26 cellular contexts compared by ENCODE assay signal in genomic region chr10:99798920-99799319, GRCh38.
"Had no signal": no experiment of that assay in that cellular context is flagged by ENCODE, and none has a peak within 500 bp of the region (broad histone marks: within the 10 kb centered on the region; RNA-seq: fewer than 3 reads in every experiment).

No MANE protein-coding gene starts in this region.

- H3K4me3 ChIP-seq: stomach, suprapubic skin, testis, thoracic aorta, thyroid gland, tibial artery, tibial nerve, transverse colon, upper lobe of left lung, upper lobe of right lung, uterus, vagina had no signal

- H3K4me1 ChIP-seq: stomach, suprapubic skin, testis, thyroid gland, tibial artery, tibial nerve, transverse colon, upper lobe of left lung, upper lobe of right lung, uterus, vagina had no signal

- H3K27me3 ChIP-seq: stomach, suprapubic skin, testis, thyroid gland, tibial artery, tibial nerve, transverse colon, upper lobe of left lung, upper lobe of right lung, uterus, vagina had no signal

- FAIRE-seq: urothelium cell line had no signal

- H3K36me3 ChIP-seq: suprapubic skin, thoracic aorta, thyroid gland, transverse colon, upper lobe of left lung, upper lobe of right lung, uterus, vagina had no signal

- H3K27ac ChIP-seq: stomach, suprapubic skin, testis, thoracic aorta, thyroid gland, tibial artery, tibial nerve, transverse colon, upper lobe of left lung, upper lobe of right lung, uterus, vagina had no signal

- ATAC-seq: stimulated activated effector memory CD8-positive, alpha-beta T cell treated with anti-CD3 and anti-CD28 coated beads, Interleukin-12 subunit alpha, Interleukin-12 subunit beta, amount 100 ng/mL, for 72 hours; stimulated activated memory B cell treated with anti-CD40 and anti-IgM and Interleukin-4, amounts not matched to agents 10 μg/mL and 1 μg/mL and 100 μg/mL, for 72 hours; stimulated activated naive B cell treated with anti-CD40 and anti-IgM and Interleukin-4, amounts not matched to agents 10 μg/mL and 1 μg/mL and 100 μg/mL, for 72 hours; stimulated activated naive CD8-positive, alpha-beta T cell treated with anti-CD3 and anti-CD28 coated beads, Interleukin-15, amount 100 ng/mL, for 72 hours; stimulated activated naive CD8-positive, alpha-beta T cell treated with anti-CD3 and anti-CD28 coated beads, Interleukin-15, Interleukin-2, amounts not matched to agents 100 U/mL and 50 U/mL, for 24 hours; upper lobe of right lung had no signal

- H3K9me3 ChIP-seq: stomach, suprapubic skin, testis, thoracic aorta, thyroid gland, tibial artery, tibial nerve, transverse colon, upper lobe of left lung, upper lobe of right lung, uterus, vagina had no signal

- DNase-seq: stimulated activated CD4-positive, alpha-beta T cell treated with anti-CD3 and anti-CD28 coated beads, Interleukin-2, amount 100 ng/mL, for 48 hours; stimulated activated CD4-positive, alpha-beta T cell treated with anti-CD3 and anti-CD28 coated beads, Interleukin-4, amount 100 ng/mL, for 1 hour; stimulated activated CD4-positive, alpha-beta T cell treated with anti-CD3 and anti-CD28 coated beads, Interleukin-4, amount 100 ng/mL, for 24 hours; stimulated activated CD4-positive, alpha-beta T cell treated with anti-CD3 and anti-CD28 coated beads, Interleukin-4, amount 100 ng/mL, for 4 hours; stimulated activated CD8-positive, alpha-beta memory T cell treated with anti-CD3 and anti-CD28 coated beads, Interleukin-4, amount 100 ng/mL, for 48 hours; stimulated activated naive B cell treated with anti-CD40 and anti-IgM and Interleukin-4, amounts not matched to agents 10 μg/mL and 1 μg/mL and 100 μg/mL, for 72 hours; stimulated activated naive CD4-positive, alpha-beta T cell treated with Interleukin-2 at 50 U/mL for 16 hours; stimulated activated naive CD8-positive, alpha-beta T cell treated with anti-CD3 and anti-CD28 coated beads, Interleukin-15, amount 100 ng/mL, for 72 hours; stimulated activated naive CD8-positive, alpha-beta T cell treated with anti-CD3 and anti-CD28 coated beads, Interleukin-15, Interleukin-2, amounts not matched to agents 100 U/mL and 50 U/mL, for 24 hours; stomach; substantia nigra; testis; thyroid gland; tibial artery; transverse colon; trophoblast cell; upper lobe of left lung; upper lobe of right lung; uterus had no signal
